In genomic region chr3:119588112-119588511, GRCh38 we compare ENCODE assay signal across 11 cellular contexts. TPM values are rescaled to one million over a fixed set of nuclear protein-coding genes. Genes with fewer than 3 reads are reported as not detected.
A peak's percentile ranks its signal among the peaks of the same experiment; 100 is the strongest.
DNase-seq lines count a peak whose midpoint lies in the region; ATAC-seq and TF ChIP-seq lines count a peak whose summit lies in the region.
"Had no signal": no experiment of that assay in that cellular context is flagged by ENCODE, and none has a peak within 500 bp of the region (broad histone marks: within the 10 kb centered on the region; RNA-seq: fewer than 3 reads in every experiment).

No MANE protein-coding gene starts in this region.

- no peaks in the 10 kb centered on the region for H3K9me3 Mint-ChIP-seq in activated CD4-positive, alpha-beta T cell treated with anti-CD3 and anti-CD28 coated beads for 36 hours (ENCODE audit: low read depth)
- peaks cover 7 to 8% of the 10 kb centered on the region in 2 donors for H3K9me3 Mint-ChIP-seq in stimulated activated naive B cell treated with anti-CD40 and anti-IgM and Interleukin-4, amounts not matched to agents 10 μg/mL and 1 μg/mL and 100 μg/mL, for 72 hours

- DNase-seq in activated CD4-positive, alpha-beta T cell treated with anti-CD3 and anti-CD28 coated beads for 36 hours = peak; percentile 40
- no peak for DNase-seq in activated CD4-positive, alpha-beta T cell treated with anti-CD3 and anti-CD28 coated beads, Interleukin-2, amount 50 U/mL, for 1 hour
- DNase-seq in NB4 (ENCODE audit: low read depth) = peak; percentile 40
- peak; percentile 73 for DNase-seq in Right ventricle myocardium superior
- DNase-seq in stimulated activated naive B cell treated with anti-CD40 and anti-IgM and Interleukin-4, amounts not matched to agents 10 μg/mL and 1 μg/mL and 100 μg/mL, for 72 hours = peak; percentile 65
- DNase-seq in NK-92 treated with Interleukin-12 subunit alpha and Interleukin-12 subunit beta, amount 100 ng/mL, for 24 hours (lab: John Stamatoyannopoulos, UW) = no peak
- DNase-seq in HEK293T (ENCODE audit: extremely low spot score) = no peak

- peaks cover 8% of the 10 kb centered on the region for H3K4me1 Mint-ChIP-seq in activated CD4-positive, alpha-beta T cell treated with anti-CD3 and anti-CD28 coated beads for 36 hours
- peaks cover 49 to 67% of the 10 kb centered on the region in 2 donors for H3K4me1 Mint-ChIP-seq in stimulated activated naive B cell treated with anti-CD40 and anti-IgM and Interleukin-4, amounts not matched to agents 10 μg/mL and 1 μg/mL and 100 μg/mL, for 72 hours

- TF ChIP-seq CTCF in NB4 (IDR thresholded peaks at IDR 0.05; ENCODE audit: low read depth, low read length) = no peak

- CTCF ChIA-PET in activated CD4-positive, alpha-beta T cell treated with anti-CD3 and anti-CD28 coated beads for 36 hours (lab: Charles Lee) = no interaction called here
- CTCF ChIA-PET in HEK293T (lab: Yijun Ruan, JAX) = interaction anchor here (0.6 kb wide), 1 partner anchor 704 kb away, joined by 3 read pairs; no protein-coding TSS in a partner anchor

- TF ChIP-seq POLR2A in NB4 (IDR thresholded peaks at IDR 0.05; ENCODE audit: extremely low read depth, insufficient read length) = no peak

- POLR2A ChIA-PET in activated CD4-positive, alpha-beta T cell treated with anti-CD3 and anti-CD28 coated beads for 36 hours (lab: Charles Lee) = no interaction called here
- POLR2A ChIA-PET in HEK293T (lab: Yijun Ruan, JAX) = no interaction called here

- no peaks in the 10 kb centered on the region for H3K36me3 Mint-ChIP-seq in activated CD4-positive, alpha-beta T cell treated with anti-CD3 and anti-CD28 coated beads for 36 hours (ENCODE audit: low read depth)
- H3K36me3 Mint-ChIP-seq in stimulated activated naive B cell treated with anti-CD40 and anti-IgM and Interleukin-4, amounts not matched to agents 10 μg/mL and 1 μg/mL and 100 μg/mL, for 72 hours = peaks cover 40 to 51% of the 10 kb centered on the region in 2 donors

- ATAC-seq in activated CD4-positive, alpha-beta T cell treated with anti-CD3 and anti-CD28 coated beads for 36 hours = no peak
- ATAC-seq in Right ventricle myocardium superior (ENCODE audit: poor library complexity) (peak; percentile 62), HG03139 (IDR thresholded peaks at IDR 0.05; ENCODE audit: unreplicated experiment) (no peak)
- peak; percentile 67 to 77 for ATAC-seq in stimulated activated naive B cell treated with anti-CD40 and anti-IgM and Interleukin-4, amounts not matched to agents 10 μg/mL and 1 μg/mL and 100 μg/mL, for 72 hours (replicated peaks)
- ATAC-seq: A549 had no signal

- no peak overlapping the region for H3K4me3 ChIP-seq in NB4 (ENCODE audit: low read depth, low read length)
- H3K4me3 ChIP-seq: A549, vagina had no signal

- intact Hi-C loops in activated CD4-positive, alpha-beta T cell treated with anti-CD3 and anti-CD28 coated beads for 36 hours (cut with DNase I, micrococcal nuclease) = no loop called here
- intact Hi-C loops in Right ventricle myocardium superior (cut with DNase I) = no loop called here

- no peak overlapping the region for H3K27ac Mint-ChIP-seq in activated CD4-positive, alpha-beta T cell treated with anti-CD3 and anti-CD28 coated beads for 36 hours
- H3K27ac Mint-ChIP-seq in stimulated activated naive B cell treated with anti-CD40 and anti-IgM and Interleukin-4, amounts not matched to agents 10 μg/mL and 1 μg/mL and 100 μg/mL, for 72 hours = peak overlapping the region; percentile 80

- peaks cover 11% of the 10 kb centered on the region for H3K27me3 Mint-ChIP-seq in activated CD4-positive, alpha-beta T cell treated with anti-CD3 and anti-CD28 coated beads for 36 hours
- no peaks in the 10 kb centered on the region for H3K27me3 Mint-ChIP-seq in stimulated activated naive B cell treated with anti-CD40 and anti-IgM and Interleukin-4, amounts not matched to agents 10 μg/mL and 1 μg/mL and 100 μg/mL, for 72 hours

- no peak overlapping the region for H3K4me3 Mint-ChIP-seq in activated CD4-positive, alpha-beta T cell treated with anti-CD3 and anti-CD28 coated beads for 36 hours
- peak overlapping the region; percentile 45 to 47 for H3K4me3 Mint-ChIP-seq in stimulated activated naive B cell treated with anti-CD40 and anti-IgM and Interleukin-4, amounts not matched to agents 10 μg/mL and 1 μg/mL and 100 μg/mL, for 72 hours

TF ChIP-seq in HEK293T, 16 proteins besides CTCF, POLR2A, EP300 and RAD21:
- no peak for TF ChIP-seq SUZ12 (IDR thresholded peaks at IDR 0.05)
- TF ChIP-seq CTBP1 (IDR thresholded peaks at IDR 0.05; ENCODE audit: borderline replicate concordance) = no peak
- TF ChIP-seq FOXK2 (IDR thresholded peaks at IDR 0.05) = no peak
- no peak for TF ChIP-seq SP1 (IDR thresholded peaks at IDR 0.05)
- no peak for TF ChIP-seq ELF4 (IDR thresholded peaks at IDR 0.05)
- TF ChIP-seq BHLHE40 (IDR thresholded peaks at IDR 0.05; ENCODE audit: borderline replicate concordance) = no peak
- no peak for TF ChIP-seq HDGF (IDR thresholded peaks at IDR 0.05; ENCODE audit: borderline replicate concordance)
- no peak for TF ChIP-seq NFRKB (IDR thresholded peaks at IDR 0.05)
- TF ChIP-seq L3MBTL2 (conservative IDR thresholded peaks at IDR 0.05) = no peak
- no peak for TF ChIP-seq ARNT (IDR thresholded peaks at IDR 0.05)
- TF ChIP-seq ZNF384 (IDR thresholded peaks at IDR 0.05) = no peak
- no peak for TF ChIP-seq PKNOX1 (IDR thresholded peaks at IDR 0.05)
- no peak for TF ChIP-seq FOXA1 (IDR thresholded peaks at IDR 0.05)
- no peak for TF ChIP-seq TARDBP (IDR thresholded peaks at IDR 0.05)
- TF ChIP-seq LEF1 (IDR thresholded peaks at IDR 0.05; ENCODE audit: borderline replicate concordance) = no peak
- TF ChIP-seq FOXM1 (IDR thresholded peaks at IDR 0.05; ENCODE audit: borderline replicate concordance) = no peak

RNA-seq across cellular contexts. Expression of gene ADPRH, which starts 8.8 kb away (rescaled TPM):
- 1 to 10 TPM; 2.5 to 3.5 TPM for total RNA-seq in activated CD4-positive, alpha-beta T cell treated with anti-CD3 and anti-CD28 coated beads for 36 hours
- total RNA-seq in Right ventricle myocardium superior = 12.2 TPM

RNA-seq across cellular contexts. Expression of gene PLA1A, which starts 9.6 kb away (rescaled TPM):
- not detected for total RNA-seq in activated CD4-positive, alpha-beta T cell treated with anti-CD3 and anti-CD28 coated beads for 36 hours
- total RNA-seq in Right ventricle myocardium superior = 1.6 TPM

RNA-seq across cellular contexts. Expression of gene CD80, which starts 28.7 kb away (rescaled TPM):
- 1 to 10 TPM in 1 of 2 experiments, under 1 TPM in 1; 0.74 to 1.2 TPM for total RNA-seq in activated CD4-positive, alpha-beta T cell treated with anti-CD3 and anti-CD28 coated beads for 36 hours
- total RNA-seq in Right ventricle myocardium superior = not detected
- total RNA-seq: chondrocyte, vagina had no signal

Comparison
In these comparisons a context has a peak if more than half of its experiments do, and no peak if none do; other contexts are left out.
1. DNase-seq: peak in activated CD4-positive, alpha-beta T cell treated with anti-CD3 and anti-CD28 coated beads for 36 hours (single experiment), NB4 (single experiment), Right ventricle myocardium superior (single experiment) and stimulated activated naive B cell treated with anti-CD40 and anti-IgM and Interleukin-4, amounts not matched to agents 10 μg/mL and 1 μg/mL and 100 μg/mL, for 72 hours (single experiment); none in activated CD4-positive, alpha-beta T cell treated with anti-CD3 and anti-CD28 coated beads, Interleukin-2, amount 50 U/mL, for 1 hour (single experiment), NK-92 treated with Interleukin-12 subunit alpha and Interleukin-12 subunit beta, amount 100 ng/mL, for 24 hours (single experiment) and HEK293T (single experiment).
2. ATAC-seq: peak in Right ventricle myocardium superior (single experiment) and stimulated activated naive B cell treated with anti-CD40 and anti-IgM and Interleukin-4, amounts not matched to agents 10 μg/mL and 1 μg/mL and 100 μg/mL, for 72 hours (2 of 2); none in activated CD4-positive, alpha-beta T cell treated with anti-CD3 and anti-CD28 coated beads for 36 hours (single experiment) and HG03139 (single experiment).